ENCODE assay signal across 21 cellular contexts in genomic region chr5:67154518-67155206, GRCh38. TPM values are rescaled to one million over a fixed set of nuclear protein-coding genes. Genes with fewer than 3 reads are reported as not detected.
A peak's percentile ranks its signal among the peaks of the same experiment; 100 is the strongest.
DNase-seq lines count a peak whose midpoint lies in the region; ATAC-seq, FAIRE-seq and TF ChIP-seq lines count a peak whose summit lies in the region.
"Had no signal": no experiment of that assay in that cellular context is flagged by ENCODE, and none has a peak within 500 bp of the region (broad histone marks: within the 10 kb centered on the region; RNA-seq: fewer than 3 reads in every experiment).

No MANE protein-coding gene starts in this region.

- TF ChIP-seq CTCF in liver (IDR thresholded peaks at IDR 0.05; ENCODE audit: low read depth, low read length, missing input control) (no peak), HepG2 (CRISPR knock-in tag; IDR thresholded peaks at IDR 0.05) (no peak), VCaP (conservative IDR thresholded peaks at IDR 0.05) (no peak)

- H4K20me1 ChIP-seq in HepG2 (ENCODE audit: insufficient read depth, low read length): no peaks in the 10 kb centered on the region

- intact Hi-C loops in HepG2 (cut with micrococcal nuclease; ENCODE audit: unreplicated experiment): no loop called here

- H3K9me3 ChIP-seq in liver (ENCODE audit: control insufficient read depth in 4 of 4, low read length in 3 of 4) (no peaks in the 10 kb centered on the region), HepG2 (ENCODE audit: low read length) (no peaks in the 10 kb centered on the region)
- H3K9me3 ChIP-seq: HAP-1, stomach, upper lobe of left lung had no signal

- no peaks in the 10 kb centered on the region for H3K79me2 ChIP-seq in HepG2 (ENCODE audit: insufficient read depth, low read length)

- H3K9ac ChIP-seq in liver (ENCODE audit: low read depth in 1 of 2, low read length in 2 of 2) (no peak overlapping the region), HepG2 (ENCODE audit: insufficient read depth, low read depth, low read length) (no peak overlapping the region)

- no peak overlapping the region for H3K4me3 ChIP-seq in liver (ENCODE audit: low read depth in 1 of 3, low read length in 3 of 3)
- no peak overlapping the region for H3K4me3 ChIP-seq in HepG2 (replicated peaks in 1 of 3; ENCODE audit: insufficient read depth in 1 of 3, low read depth in 2 of 3, low read length in 3 of 3)
- H3K4me3 ChIP-seq: HAP-1, stomach, upper lobe of left lung had no signal

- H2AFZ ChIP-seq in HepG2 (ENCODE audit: low read length): no peak overlapping the region

- 40% methylated on average over 5 of the region's 5 CpGs for WGBS in liver
- 79% methylated on average over 5 of the region's 5 CpGs for WGBS in HepG2 (ENCODE audit: low lambda C conversion rate)

- H3K27me3 ChIP-seq in liver (ENCODE audit: control insufficient read depth in 4 of 4, insufficient read depth in 4 of 4, low read length in 3 of 4) (no peaks in the 10 kb centered on the region), HepG2 (ENCODE audit: control insufficient read depth in 1 of 2, insufficient read depth in 2 of 2, low read length in 2 of 2) (no peaks in the 10 kb centered on the region)
- H3K27me3 ChIP-seq: stomach, upper lobe of left lung had no signal

- no peak overlapping the region for H3K4me2 ChIP-seq in HepG2 (ENCODE audit: low read depth, low read length)

- in situ Hi-C loops in HepG2 (cut with HindIII; ENCODE audit: extremely low pct_ligation_motif_present, low pct_unique_long_range_greater_than_20kb): loop anchor here (5.0 kb wide), 1 partner anchor 58 kb away; no protein-coding TSS in a partner anchor

- TF ChIP-seq RAD21 in liver (IDR thresholded peaks at IDR 0.05): peak; percentile 11 to 30
- no peak for TF ChIP-seq RAD21 in HepG2 (CRISPR knock-in tag; IDR thresholded peaks at IDR 0.05)

- no peak for TF ChIP-seq POLR2A in HepG2 (IDR thresholded peaks at IDR 0.05; ENCODE audit: insufficient read depth in 1 of 2, low read depth in 2 of 2, low read length in 2 of 2)

- CTCF ChIA-PET in HepG2 (lab: Yijun Ruan, JAX; ENCODE audit: low intra/inter-chr PET ratio, low total read pairs): no interaction called here

- DNase-seq in HepG2 (ENCODE audit: low spot score): no peak
- peak; percentile 62 for DNase-seq in left lobe of liver (ENCODE audit: low spot score)
- DNase-seq in nucleus accumbens (lab: John Stamatoyannopoulos, UW): no peak
- no peak for DNase-seq in NCI-H2227 treated with DMSO at 0.1 percent for 48 hours (lab: John Stamatoyannopoulos, UW)
- DNase-seq in OCI-M2 (lab: John Stamatoyannopoulos, UW; ENCODE audit: unreplicated experiment): no peak
- DNase-seq: activated CD4-positive, alpha-beta memory T cell treated with anti-CD3 and anti-CD28 coated beads for 36 hours; activated T-cell treated with anti-CD3 and anti-CD28 coated beads, Interleukin-2, amount 50 U/mL, for 1 hour; cortex of kidney; kidney; MV-4-11; NCI-H2171; stimulated activated CD4-positive, alpha-beta T cell treated with anti-CD3 and anti-CD28 coated beads, Interleukin-2, amount 100 ng/mL, for 24 hours; stomach had no signal

- POLR2A ChIA-PET in HepG2 (lab: Yijun Ruan, JAX): no interaction called here

- no peak for FAIRE-seq in HepG2 (lab: Jason Lieb, UNC)
- FAIRE-seq: kidney had no signal

- H3K4me1 ChIP-seq in liver (ENCODE audit: control insufficient read depth in 4 of 4, insufficient read depth in 4 of 4, low read length in 3 of 4): no peaks in the 10 kb centered on the region
- peaks cover 8% of the 10 kb centered on the region for H3K4me1 ChIP-seq in HepG2 (ENCODE audit: insufficient read depth, low read length)
- H3K4me1 ChIP-seq: HAP-1, stomach had no signal

- no peak overlapping the region for H3K27ac ChIP-seq in liver (ENCODE audit: low read depth in 1 of 2, low read length in 2 of 2)
- H3K27ac ChIP-seq in HepG2 (ENCODE audit: extremely low read length, insufficient read depth, low read length): no peak overlapping the region
- H3K27ac ChIP-seq in VCaP: peak overlapping the region; percentile 28
- H3K27ac ChIP-seq: HL-60, stomach had no signal

- no TSS peak for BruUV-seq in HepG2 (replicated peaks; lab: Mats Ljungman, UMichigan)

- ATAC-seq in HepG2: no peak
- ATAC-seq in left lobe of liver: peak; percentile 88
- ATAC-seq in GM21786 (IDR thresholded peaks at IDR 0.05; ENCODE audit: unreplicated experiment): no peak
- ATAC-seq: activated naive CD4-positive, alpha-beta T cell treated with anti-CD3 and anti-CD28 coated beads, Interleukin-2, amount 50 U/mL, for 72 hours had no signal

- H3K36me3 ChIP-seq in liver (ENCODE audit: control insufficient read depth in 4 of 4, insufficient read depth in 3 of 4, low read depth in 1 of 4, low read length in 3 of 4) (peaks cover 0 to 31% (median 23%) of the 10 kb centered on the region in 4 donors), HepG2 (replicated peaks in 1 of 2; ENCODE audit: control insufficient read depth in 1 of 2, insufficient read depth in 2 of 2, low read length in 2 of 2) (peaks cover 0 to 10% of the 10 kb centered on the region in 2 experiments)

- TF ChIP-seq EP300 in HepG2 (IDR thresholded peaks at IDR 0.05; ENCODE audit: low read depth in 2 of 2, low read length in 2 of 2) (no peak), HepG2 (CRISPR knock-in tag; IDR thresholded peaks at IDR 0.05; ENCODE audit: borderline replicate concordance) (no peak)

TF ChIP-seq in liver, 16 proteins besides CTCF, POLR2A, EP300 and RAD21 (continues in another document):
- TF ChIP-seq JUND (IDR thresholded peaks at IDR 0.05) (no peak), ZBTB33 (IDR thresholded peaks at IDR 0.05) (no peak), YY1 (IDR thresholded peaks at IDR 0.05) (peak; percentile 29)

TF ChIP-seq in HepG2, 621 proteins besides CTCF, POLR2A, EP300 and RAD21 (continues in another document):
- TF ChIP-seq ZNF879 (CRISPR knock-in tag; IDR thresholded peaks at IDR 0.05): no peak
- TF ChIP-seq SYNCRIP (IDR thresholded peaks at IDR 0.05; ENCODE audit: insufficient read depth, low read depth, low read length): no peak
- TF ChIP-seq, protein P1, sequence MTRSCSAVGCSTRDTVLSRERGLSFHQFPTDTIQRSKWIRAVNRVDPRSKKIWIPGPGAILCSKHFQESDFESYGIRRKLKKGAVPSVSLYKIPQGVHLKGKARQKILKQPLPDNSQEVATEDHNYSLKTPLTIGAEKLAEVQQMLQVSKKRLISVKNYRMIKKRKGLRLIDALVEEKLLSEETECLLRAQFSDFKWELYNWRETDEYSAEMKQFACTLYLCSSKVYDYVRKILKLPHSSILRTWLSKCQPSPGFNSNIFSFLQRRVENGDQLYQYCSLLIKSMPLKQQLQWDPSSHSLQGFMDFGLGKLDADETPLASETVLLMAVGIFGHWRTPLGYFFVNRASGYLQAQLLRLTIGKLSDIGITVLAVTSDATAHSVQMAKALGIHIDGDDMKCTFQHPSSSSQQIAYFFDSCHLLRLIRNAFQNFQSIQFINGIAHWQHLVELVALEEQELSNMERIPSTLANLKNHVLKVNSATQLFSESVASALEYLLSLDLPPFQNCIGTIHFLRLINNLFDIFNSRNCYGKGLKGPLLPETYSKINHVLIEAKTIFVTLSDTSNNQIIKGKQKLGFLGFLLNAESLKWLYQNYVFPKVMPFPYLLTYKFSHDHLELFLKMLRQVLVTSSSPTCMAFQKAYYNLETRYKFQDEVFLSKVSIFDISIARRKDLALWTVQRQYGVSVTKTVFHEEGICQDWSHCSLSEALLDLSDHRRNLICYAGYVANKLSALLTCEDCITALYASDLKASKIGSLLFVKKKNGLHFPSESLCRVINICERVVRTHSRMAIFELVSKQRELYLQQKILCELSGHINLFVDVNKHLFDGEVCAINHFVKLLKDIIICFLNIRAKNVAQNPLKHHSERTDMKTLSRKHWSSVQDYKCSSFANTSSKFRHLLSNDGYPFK (CRISPR knock-in tag; IDR thresholded peaks at IDR 0.05; ENCODE audit: borderline replicate concordance): no peak
- no peak for TF ChIP-seq KDM5B (CRISPR knock-in tag; IDR thresholded peaks at IDR 0.05; ENCODE audit: borderline replicate concordance)
- no peak for TF ChIP-seq BATF2 (CRISPR knock-in tag; IDR thresholded peaks at IDR 0.05)
- TF ChIP-seq ZSCAN31 (CRISPR knock-in tag; IDR thresholded peaks at IDR 0.05; ENCODE audit: low read depth): no peak

RNA-seq across cellular contexts. Expression of gene CD180, which starts 41.9 kb away (rescaled TPM):
- total RNA-seq in liver (1 to 10 TPM in 1 of 2 donors, under 1 TPM in 1; 0.75 to 3.7 TPM), HepG2 (2016; rRNA removed; fragmentation: Illumina TruSeq; extraction: Trizol) (not detected in 2 replicates), left lobe of liver (0.38 TPM)
- polyA plus RNA-seq in liver (under 1 TPM; 0.33 to 0.81 TPM), HepG2 (2011; rRNA removed) (not detected in 2 replicates)
- not detected in 2 replicates for total RNA-seq in HepG2 (2016; cell fraction: cytosol; rRNA removed; fragmentation: Illumina TruSeq; extraction: Trizol; ENCODE audit: low read depth)
- total RNA-seq in HepG2 (2016; cell fraction: insoluble cytoplasmic fraction; rRNA removed; fragmentation: Illumina TruSeq; extraction: Trizol): not detected in 2 replicates
- total RNA-seq in HepG2 (2016; cell fraction: membrane; rRNA removed; fragmentation: Illumina TruSeq; extraction: Trizol): not detected in 2 replicates
- total RNA-seq in HepG2 (2016; cell fraction: nucleus; rRNA removed; fragmentation: Illumina TruSeq; extraction: Trizol): not detected in 2 replicates
- not detected in 2 replicates for polyA plus RNA-seq in HepG2 (2011; cell fraction: cytosol; rRNA removed)
- polyA plus RNA-seq in HepG2 (2011; cell fraction: nucleus; rRNA removed): not detected in 2 replicates
- polyA plus RNA-seq in HepG2 (2012): not detected in 2 replicates
- not detected in 2 replicates for polyA plus RNA-seq in HepG2 (2016; cell fraction: cytosol; fragmentation: Illumina TruSeq; extraction: Trizol; ENCODE audit: low read depth)
- not detected in 2 replicates for polyA plus RNA-seq in HepG2 (2016; cell fraction: insoluble cytoplasmic fraction; fragmentation: Illumina TruSeq; extraction: Trizol; ENCODE audit: low read depth)
- polyA plus RNA-seq in HepG2 (2016; cell fraction: membrane; fragmentation: Illumina TruSeq; extraction: Trizol; ENCODE audit: low read depth): not detected in 2 replicates
- not detected in 2 replicates for polyA plus RNA-seq in HepG2 (2016; cell fraction: nucleus; fragmentation: Illumina TruSeq; extraction: Trizol; ENCODE audit: insufficient read depth, low read depth)
- not detected in 2 replicates for polyA minus RNA-seq in HepG2 (2011; rRNA and poly(A)+ RNA removed; ENCODE audit: low replicate concordance)
- not detected in 2 replicates for polyA minus RNA-seq in HepG2 (2011; cell fraction: cytosol; rRNA and poly(A)+ RNA removed)
- not detected in 2 replicates for polyA minus RNA-seq in HepG2 (2011; cell fraction: nucleus; rRNA and poly(A)+ RNA removed)
- total RNA-seq: activated naive CD4-positive, alpha-beta T cell treated with anti-CD3 and anti-CD28 coated beads, Interleukin-2, amount 50 U/mL, for 72 hours; Daoy had no signal
